ENCODE assay signal across 1 cellular context in genomic region chr9:19230356-19231125, GRCh38.
TF ChIP-seq lines count a peak whose summit lies in the region.

TSS of gene DENND4C (plus strand) at chr9:19230693. CDS start at chr9:19276175, 45,482 bp downstream.

TF ChIP-seq in K562, 482 proteins besides CTCF, POLR2A, EP300 and RAD21 (continued from another document):
- TF ChIP-seq CREB3L1 (IDR thresholded peaks at IDR 0.05; ENCODE audit: borderline replicate concordance, low read depth) (no peak), ELF4 (CRISPR knock-in tag; IDR thresholded peaks at IDR 0.05) (no peak), PHF8 (IDR thresholded peaks at IDR 0.05; ENCODE audit: borderline replicate concordance, low read length) (peak; percentile 88; the same call in 1 of the 2 replicates), POLR2G (IDR thresholded peaks at IDR 0.05; ENCODE audit: low read depth, low read length) (peak; percentile 93), ZBTB34 (CRISPR knock-in tag; IDR thresholded peaks at IDR 0.05) (no peak), MCM3 (IDR thresholded peaks at IDR 0.05) (no peak), CHCHD3 (CRISPR knock-in tag; IDR thresholded peaks at IDR 0.05) (no peak), DDX20 (tag; IDR thresholded peaks at IDR 0.05; ENCODE audit: low read depth) (no peak), KDM4B (IDR thresholded peaks at IDR 0.05; ENCODE audit: borderline replicate concordance in 2 of 2, low read depth in 1 of 2) (peak in 1 of 2 experiments; percentile 46; a peak in 1 of 4 replicates), NR4A1 (CRISPR knock-in tag; IDR thresholded peaks at IDR 0.05) (no peak), NR4A1 (tag; IDR thresholded peaks at IDR 0.05) (0 out of 2 replicates have a peak, but pooled peaks have one; percentile 49), CBX1 (IDR thresholded peaks at IDR 0.05; ENCODE audit: low read depth) (0 out of 2 replicates have a peak, but pooled peaks have one; percentile 28), HNRNPLL (IDR thresholded peaks at IDR 0.05; ENCODE audit: low read depth, low read length, poor library complexity, severe bottlenecking) (peak; percentile 88), RFX7 (CRISPR knock-in tag; IDR thresholded peaks at IDR 0.05) (no peak), POLR2AphosphoS5 (IDR thresholded peaks at IDR 0.05; ENCODE audit: control insufficient read depth, insufficient read depth, low read depth, low read length) (peak; percentile 37), ZNF398 (CRISPR knock-in tag; IDR thresholded peaks at IDR 0.05) (no peak), ARNT (IDR thresholded peaks at IDR 0.05) (no peak), CREBBP (IDR thresholded peaks at IDR 0.05; ENCODE audit: low read depth, low read length) (no peak), RFX1 (IDR thresholded peaks at IDR 0.05) (no peak), NR3C1 (CRISPR knock-in tag; IDR thresholded peaks at IDR 0.05) (no peak), TBP (optimal IDR thresholded peaks at IDR 0.05; ENCODE audit: low read depth, low read length) (peak; percentile 56), ILF3 (IDR thresholded peaks at IDR 0.05; ENCODE audit: borderline replicate concordance) (no peak), MED1 (CRISPR knock-in tag; IDR thresholded peaks at IDR 0.05; ENCODE audit: borderline replicate concordance) (no peak), UBTF (IDR thresholded peaks at IDR 0.05; ENCODE audit: borderline replicate concordance in 1 of 2, low read depth in 2 of 2, low read length in 2 of 2) (peak; percentile 73 to 86; a peak in 2 of 4 replicates), FOXP1 (CRISPR knock-in tag; IDR thresholded peaks at IDR 0.05) (0 out of 2 replicates have a peak, but pooled peaks have one; percentile 26), E2F6 (IDR thresholded peaks at IDR 0.05; ENCODE audit: borderline replicate concordance in 1 of 2, extremely low read depth in 1 of 2, insufficient read depth in 1 of 2, insufficient read length in 1 of 2, low read depth in 1 of 2, low read length in 1 of 2, poor library complexity in 1 of 2, severe bottlenecking in 1 of 2) (no peak), MEIS2 (IDR thresholded peaks at IDR 0.05; ENCODE audit: partially characterized antibody) (peak; percentile 54), HMGN3 (IDR thresholded peaks at IDR 0.05; ENCODE audit: borderline replicate concordance, extremely low read depth, insufficient read length, low read depth, low read length) (peak; percentile 80), HDAC6 (IDR thresholded peaks at IDR 0.05; ENCODE audit: low read depth, low read length) (no peak), E2F8 (IDR thresholded peaks at IDR 0.05; ENCODE audit: low read depth, partially characterized antibody) (no peak), SPI1 (IDR thresholded peaks at IDR 0.05; ENCODE audit: borderline replicate concordance, low read depth, low read length) (peak; percentile 77), BMI1 (IDR thresholded peaks at IDR 0.05; ENCODE audit: low read length) (no peak), CHD1 (IDR thresholded peaks at IDR 0.05; ENCODE audit: low read length) (no peak), ELF2 (CRISPR knock-in tag; IDR thresholded peaks at IDR 0.05) (0 out of 2 replicates have a peak, but pooled peaks have one; percentile 39), ZFX (CRISPR knock-in tag; IDR thresholded peaks at IDR 0.05) (peak; percentile 88), TBL1XR1 (IDR thresholded peaks at IDR 0.05; ENCODE audit: low read length in 2 of 2) (no peak), KLF10 (CRISPR knock-in tag; IDR thresholded peaks at IDR 0.05) (no peak), RBFOX2 (IDR thresholded peaks at IDR 0.05; ENCODE audit: low read depth, low read length) (peak; percentile 92), DPF2 (IDR thresholded peaks at IDR 0.05) (no peak), NONO (IDR thresholded peaks at IDR 0.05; ENCODE audit: low read depth in 2 of 2, low read length in 1 of 2) (peak; percentile 32 to 85; a peak in 2 of 4 replicates), ETV5 (CRISPR knock-in tag; IDR thresholded peaks at IDR 0.05; ENCODE audit: low read depth) (0 out of 2 replicates have a peak, but pooled peaks have one; percentile 34), LEF1 (IDR thresholded peaks at IDR 0.05) (no peak), ZNF436 (CRISPR knock-in tag; IDR thresholded peaks at IDR 0.05) (no peak), PRMT5 (CRISPR knock-in tag; IDR thresholded peaks at IDR 0.05) (no peak), RNF2 (IDR thresholded peaks at IDR 0.05) (peak; percentile 32; the same call in 1 of the 2 replicates)
TF ChIP-seq in K562: peak in this region for 82.
